ENCODE assay signal across 30 cellular contexts in the genomic region with DNA sequence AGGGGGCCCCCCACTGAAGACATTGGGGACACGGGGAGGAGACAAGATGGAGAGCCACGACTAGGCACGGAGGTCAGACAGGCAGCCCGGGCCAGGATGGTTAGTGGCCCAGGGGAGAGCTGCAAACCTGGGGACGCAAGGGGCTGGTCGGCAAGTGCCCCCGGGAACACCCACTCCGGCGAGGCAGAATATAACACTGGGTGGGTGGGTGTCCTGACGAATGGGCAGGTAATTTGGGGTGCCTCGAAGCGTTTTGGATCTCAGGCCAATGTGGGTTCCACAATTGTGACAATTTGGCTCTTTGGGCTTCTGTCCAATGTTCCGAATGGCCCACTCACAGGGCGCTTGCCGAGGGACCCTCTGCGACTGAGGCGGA. TPM values are rescaled to one million over a fixed set of nuclear protein-coding genes. Genes with fewer than 3 reads are reported as not detected.
"Had no signal": no experiment of that assay in that cellular context is flagged by ENCODE, and none has a peak within 500 bp of the region (broad histone marks: within the 10 kb centered on the region; RNA-seq: fewer than 3 reads in every experiment).

No MANE protein-coding gene starts in this region.

- H3K9ac ChIP-seq: parathyroid adenoma had no signal

- H3K36me3 Mint-ChIP-seq: activated naive CD4-positive, alpha-beta T cell treated with anti-CD3 and anti-CD28 coated beads, Interleukin-2, amount 10 ng/mL, durations not matched to agents 7 days and 5 days had no signal

- H3K4me1 ChIP-seq: breast epithelium, foreskin keratinocyte, left lung, parathyroid adenoma, right atrium auricular region had no signal

- H3K9me3 ChIP-seq: breast epithelium, esophagus muscularis mucosa, heart right ventricle, left lung, right atrium auricular region, tibial nerve had no signal

- H3K36me3 ChIP-seq: breast epithelium, left lung, right atrium auricular region, tibial nerve had no signal

- H3K4me3 Mint-ChIP-seq: activated naive CD4-positive, alpha-beta T cell treated with anti-CD3 and anti-CD28 coated beads, Interleukin-2, amount 10 ng/mL, durations not matched to agents 7 days and 5 days had no signal

- H3K27ac Mint-ChIP-seq: activated naive CD4-positive, alpha-beta T cell treated with anti-CD3 and anti-CD28 coated beads, Interleukin-2, amount 10 ng/mL, durations not matched to agents 7 days and 5 days had no signal

- H3K4me3 ChIP-seq: breast epithelium, esophagus muscularis mucosa, heart right ventricle, left lung, lung, right atrium auricular region, tibial nerve had no signal

- H3K27me3 ChIP-seq: right atrium auricular region had no signal

- H3K27ac ChIP-seq: breast epithelium, esophagus muscularis mucosa, foreskin keratinocyte, heart right ventricle, left lung, parathyroid adenoma, right atrium auricular region, tibial nerve, VCaP had no signal

- ATAC-seq: foreskin keratinocyte, left lung had no signal

- H2AFZ ChIP-seq: parathyroid adenoma had no signal

- H3K4me1 Mint-ChIP-seq: activated naive CD4-positive, alpha-beta T cell treated with anti-CD3 and anti-CD28 coated beads, Interleukin-2, amount 10 ng/mL, durations not matched to agents 7 days and 5 days had no signal

- DNase-seq: activated CD4-positive, alpha-beta T cell treated with anti-CD3 and anti-CD28 coated beads for 4 hours; activated CD4-positive, alpha-beta T cell treated with anti-CD3 and anti-CD28 coated beads, Interleukin-2, amount 50 U/mL, for 4 hours; activated gamma-delta T cell; activated naive CD4-positive, alpha-beta T cell treated with anti-CD3 and anti-CD28 coated beads, Interleukin-2, amount 10 ng/mL, durations not matched to agents 7 days and 5 days; amygdala; central memory CD4-positive, alpha-beta T cell; dermis blood vessel endothelial cell; effector CD4-positive, alpha-beta T cell; foreskin keratinocyte; heart right ventricle; kidney glomerular epithelial cell; mesendoderm; occipital lobe; stimulated activated CD4-positive, alpha-beta T cell treated with anti-CD3 and anti-CD28 coated beads, Interleukin-2, amount 100 ng/mL, for 48 hours; stimulated activated naive CD4-positive, alpha-beta T cell treated with Interleukin-2 at 50 U/mL for 16 hours; T-helper 9 cell had no signal

RNA-seq across cellular contexts. Expression of a gene that starts 9.9 kb away (rescaled TPM):
- polyA plus RNA-seq: neural cell had no signal

RNA-seq across cellular contexts. Expression of a gene that starts 31.7 kb away (rescaled TPM):
- total RNA-seq: breast epithelium; dermis blood vessel endothelial cell; esophagus muscularis mucosa; foreskin keratinocyte; glomerular endothelial cell; left lung; lung; occipital lobe; pulmonary artery endothelial cell; right atrium auricular region; T-helper 1 cell treated with Interleukin-12 subunit alpha and Interleukin-12 subunit beta and Interleukin-4 antibody, amounts not matched to agents 30 ng/mL and 1 ng/mL, for 36 hours; temporal lobe; urinary bladder had no signal
- polyA plus RNA-seq: foreskin keratinocyte, neural cell had no signal

RNA-seq across cellular contexts. Expression of a gene that starts 42.3 kb away (rescaled TPM):
- total RNA-seq: breast epithelium; dermis blood vessel endothelial cell; heart right ventricle; occipital lobe; pulmonary artery endothelial cell; right atrium auricular region; T-helper 1 cell treated with Interleukin-12 subunit alpha and Interleukin-12 subunit beta and Interleukin-4 antibody, amounts not matched to agents 30 ng/mL and 1 ng/mL, for 36 hours had no signal
